In the genomic region with DNA sequence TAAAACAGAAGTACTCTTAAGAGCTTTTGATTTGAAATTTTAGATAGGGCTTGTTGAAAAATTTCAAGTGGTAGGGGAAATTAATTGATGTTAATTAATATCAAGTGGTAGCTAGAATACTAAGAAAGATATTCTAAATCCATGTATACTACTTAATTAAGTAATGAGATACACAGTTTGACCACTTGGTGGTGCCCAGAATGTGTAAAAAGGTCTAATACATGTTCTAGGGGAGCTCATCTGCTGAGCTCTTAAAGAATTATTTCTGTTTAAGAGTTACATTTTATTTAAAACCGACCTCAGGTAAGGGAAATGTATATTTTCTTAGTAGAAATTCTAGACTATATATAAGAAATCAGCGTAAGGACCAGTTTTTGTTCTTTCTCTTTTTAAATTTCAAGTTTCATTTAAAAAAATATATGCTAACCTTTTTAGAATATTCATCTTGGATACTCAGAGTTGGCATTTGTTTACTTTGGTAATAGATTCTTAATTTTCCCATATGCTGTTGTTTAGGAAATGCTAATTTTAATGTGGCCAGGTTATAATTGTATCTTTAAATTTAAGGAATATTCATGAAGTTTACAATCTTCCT, we compare ENCODE assay signal across 8 cellular contexts.
DNase-seq lines count a peak whose midpoint lies in the region; ATAC-seq and TF ChIP-seq lines count a peak whose summit lies in the region.

No MANE protein-coding gene starts in this region.

- H3K4me3 ChIP-seq in LNCaP clone FGC (ENCODE audit: low read depth, low read length) (no peak overlapping the region), tibial nerve (no peak overlapping the region)

- intact Hi-C loops in activated naive CD4-positive, alpha-beta T cell treated with anti-CD3 and anti-CD28 coated beads for 36 hours (cut with micrococcal nuclease): loop anchor here (1.0 kb wide), 1 partner anchor 145 kb away; the partner anchor contains the start of gene LIX1
- intact Hi-C loops in posterior cingulate gyrus (cut with DNase I): loop anchor here (5.0 kb wide), 2 partner anchors 145 to 165 kb away; partner anchors contain the start of gene LIX1

- 49% methylated on average over 2 of the region's 2 CpGs for WGBS in tibial nerve, 2 donors

- peaks cover 23% of the 10 kb centered on the region for H3K4me1 Mint-ChIP-seq in activated naive CD4-positive, alpha-beta T cell treated with anti-CD3 and anti-CD28 coated beads for 36 hours (ENCODE audit: low read depth)
- H3K4me1 Mint-ChIP-seq in WTC11: peaks cover 4% of the 10 kb centered on the region; the same call in 1 of the 2 replicates

- no peaks in the 10 kb centered on the region for H3K9me3 ChIP-seq in tibial nerve

- POLR2A ChIA-PET in WTC11 (lab: Charles Lee): no interaction called here

- peaks cover 0 to 4% (median 0%) of the 10 kb centered on the region in 4 donors for H3K4me1 ChIP-seq in tibial nerve

- peaks cover 28% of the 10 kb centered on the region for H3K36me3 Mint-ChIP-seq in activated naive CD4-positive, alpha-beta T cell treated with anti-CD3 and anti-CD28 coated beads for 36 hours (ENCODE audit: low read depth)
- H3K36me3 Mint-ChIP-seq in activated naive CD4-positive, alpha-beta T cell treated with anti-CD3 and anti-CD28 coated beads, Interleukin-2, amount 50 U/mL, for 72 hours: peaks cover 10 to 23% of the 10 kb centered on the region in 2 donors
- H3K36me3 Mint-ChIP-seq in WTC11: no peaks in the 10 kb centered on the region

- no peak overlapping the region for H3K27ac Mint-ChIP-seq in activated naive CD4-positive, alpha-beta T cell treated with anti-CD3 and anti-CD28 coated beads for 36 hours
- no peak overlapping the region for H3K27ac Mint-ChIP-seq in activated naive CD4-positive, alpha-beta T cell treated with anti-CD3 and anti-CD28 coated beads, Interleukin-2, amount 50 U/mL, for 72 hours
- H3K27ac Mint-ChIP-seq in WTC11: no peak overlapping the region

- H3K27ac ChIP-seq in tibial nerve: no peak overlapping the region

- no peak overlapping the region for H3K4me3 Mint-ChIP-seq in activated naive CD4-positive, alpha-beta T cell treated with anti-CD3 and anti-CD28 coated beads for 36 hours
- no peak overlapping the region for H3K4me3 Mint-ChIP-seq in WTC11

- no peak for TF ChIP-seq POLR2A in tibial nerve (IDR thresholded peaks at IDR 0.05)

- no peaks in the 10 kb centered on the region for H3K27me3 Mint-ChIP-seq in activated naive CD4-positive, alpha-beta T cell treated with anti-CD3 and anti-CD28 coated beads for 36 hours (ENCODE audit: low read depth)
- H3K27me3 Mint-ChIP-seq in WTC11 (ENCODE audit: low read depth): no peaks in the 10 kb centered on the region

- peaks cover 0 to 51% (median 0%) of the 10 kb centered on the region in 3 donors for H3K36me3 ChIP-seq in tibial nerve

- no peaks in the 10 kb centered on the region for H3K27me3 ChIP-seq in tibial nerve

- TF ChIP-seq CTCF in LNCaP clone FGC (IDR thresholded peaks at IDR 0.05; ENCODE audit: control insufficient read depth, extremely low read depth, insufficient read depth) (peak; percentile 47), WTC11 (IDR thresholded peaks at IDR 0.05) (no peak; the same call in none of the 2 replicates), tibial nerve (IDR thresholded peaks at IDR 0.05) (peak; percentile 12 to 41 (median 33))

- CTCF ChIA-PET in activated naive CD4-positive, alpha-beta T cell treated with anti-CD3 and anti-CD28 coated beads for 36 hours (lab: Charles Lee): interaction anchor here (0.6 to 3.7 kb wide), 26 partner anchors 9 to 199 kb away, joined by 3 to 30 read pairs (median 4); partner anchors contain the start of gene LIX1
- CTCF ChIA-PET in WTC11 (lab: Charles Lee): interaction anchor here (0.5 to 4.0 kb wide), 27 partner anchors 9 to 245 kb away, joined by 3 to 70 read pairs (median 4); partner anchors contain the start of genes LIX1 and LNPEP

- H3K9me3 Mint-ChIP-seq in activated naive CD4-positive, alpha-beta T cell treated with anti-CD3 and anti-CD28 coated beads for 36 hours: no peaks in the 10 kb centered on the region
- no peaks in the 10 kb centered on the region for H3K9me3 Mint-ChIP-seq in activated naive CD4-positive, alpha-beta T cell treated with anti-CD3 and anti-CD28 coated beads, Interleukin-2, amount 50 U/mL, for 72 hours
- no peaks in the 10 kb centered on the region for H3K9me3 Mint-ChIP-seq in WTC11

- no peak for TF ChIP-seq EP300 in tibial nerve (IDR thresholded peaks at IDR 0.05)

- DNase-seq in activated naive CD4-positive, alpha-beta T cell treated with anti-CD3 and anti-CD28 coated beads for 36 hours: peak; percentile 33
- no peak for DNase-seq in activated naive CD4-positive, alpha-beta T cell treated with anti-CD3 and anti-CD28 coated beads, Interleukin-2, amount 50 U/mL, for 72 hours (ENCODE audit: low spot score in 2 of 2)
- DNase-seq in LNCaP clone FGC (ENCODE audit: low read depth): peak; percentile 36
- DNase-seq in WTC11 (ENCODE audit: low spot score): no peak
- peak; percentile 4 for DNase-seq in hepatic stellate cell (ENCODE audit: low spot score)
- DNase-seq in tibial nerve (ENCODE audit: low spot score in 2 of 2): peak in 1 of 2 donors; percentile 16
- DNase-seq in posterior cingulate gyrus: no peak

- ATAC-seq in activated naive CD4-positive, alpha-beta T cell treated with anti-CD3 and anti-CD28 coated beads, Interleukin-2, amount 50 U/mL, for 72 hours: no peak
- peak; percentile 82 for ATAC-seq in GM21390 (IDR thresholded peaks at IDR 0.05; ENCODE audit: unreplicated experiment)
- peak; percentile 47; the same call in 1 of the 2 replicates for ATAC-seq in WTC11

TF ChIP-seq in WTC11, 78 proteins besides CTCF, POLR2A, EP300 and RAD21:
- no peak for TF ChIP-seq ESRRA (CRISPR knock-in tag; IDR thresholded peaks at IDR 0.05; ENCODE audit: borderline replicate concordance)
- TF ChIP-seq NR1H2 (CRISPR knock-in tag; IDR thresholded peaks at IDR 0.05): no peak
- no peak for TF ChIP-seq ZNF263 (CRISPR knock-in tag; IDR thresholded peaks at IDR 0.05; ENCODE audit: low read depth)
- no peak for TF ChIP-seq ZNF232 (CRISPR knock-in tag; IDR thresholded peaks at IDR 0.05)
- TF ChIP-seq GABPB1 (CRISPR knock-in tag; IDR thresholded peaks at IDR 0.05): no peak
- TF ChIP-seq ZNF138 (CRISPR knock-in tag; conservative IDR thresholded peaks at IDR 0.05): no peak
- TF ChIP-seq NR2C2 (CRISPR knock-in tag; IDR thresholded peaks at IDR 0.05): no peak
- TF ChIP-seq, protein P1, sequence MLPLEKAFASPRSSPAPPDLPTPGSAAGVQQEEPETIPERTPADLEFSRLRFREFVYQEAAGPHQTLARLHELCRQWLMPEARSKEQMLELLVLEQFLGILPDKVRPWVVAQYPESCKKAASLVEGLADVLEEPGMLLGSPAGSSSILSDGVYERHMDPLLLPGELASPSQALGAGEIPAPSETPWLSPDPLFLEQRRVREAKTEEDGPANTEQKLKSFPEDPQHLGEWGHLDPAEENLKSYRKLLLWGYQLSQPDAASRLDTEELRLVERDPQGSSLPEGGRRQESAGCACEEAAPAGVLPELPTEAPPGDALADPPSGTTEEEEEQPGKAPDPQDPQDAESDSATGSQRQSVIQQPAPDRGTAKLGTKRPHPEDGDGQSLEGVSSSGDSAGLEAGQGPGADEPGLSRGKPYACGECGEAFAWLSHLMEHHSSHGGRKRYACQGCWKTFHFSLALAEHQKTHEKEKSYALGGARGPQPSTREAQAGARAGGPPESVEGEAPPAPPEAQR (CRISPR knock-in tag; IDR thresholded peaks at IDR 0.05): no peak
- TF ChIP-seq EMX1 (CRISPR knock-in tag; IDR thresholded peaks at IDR 0.05): no peak
- TF ChIP-seq, protein P2, sequence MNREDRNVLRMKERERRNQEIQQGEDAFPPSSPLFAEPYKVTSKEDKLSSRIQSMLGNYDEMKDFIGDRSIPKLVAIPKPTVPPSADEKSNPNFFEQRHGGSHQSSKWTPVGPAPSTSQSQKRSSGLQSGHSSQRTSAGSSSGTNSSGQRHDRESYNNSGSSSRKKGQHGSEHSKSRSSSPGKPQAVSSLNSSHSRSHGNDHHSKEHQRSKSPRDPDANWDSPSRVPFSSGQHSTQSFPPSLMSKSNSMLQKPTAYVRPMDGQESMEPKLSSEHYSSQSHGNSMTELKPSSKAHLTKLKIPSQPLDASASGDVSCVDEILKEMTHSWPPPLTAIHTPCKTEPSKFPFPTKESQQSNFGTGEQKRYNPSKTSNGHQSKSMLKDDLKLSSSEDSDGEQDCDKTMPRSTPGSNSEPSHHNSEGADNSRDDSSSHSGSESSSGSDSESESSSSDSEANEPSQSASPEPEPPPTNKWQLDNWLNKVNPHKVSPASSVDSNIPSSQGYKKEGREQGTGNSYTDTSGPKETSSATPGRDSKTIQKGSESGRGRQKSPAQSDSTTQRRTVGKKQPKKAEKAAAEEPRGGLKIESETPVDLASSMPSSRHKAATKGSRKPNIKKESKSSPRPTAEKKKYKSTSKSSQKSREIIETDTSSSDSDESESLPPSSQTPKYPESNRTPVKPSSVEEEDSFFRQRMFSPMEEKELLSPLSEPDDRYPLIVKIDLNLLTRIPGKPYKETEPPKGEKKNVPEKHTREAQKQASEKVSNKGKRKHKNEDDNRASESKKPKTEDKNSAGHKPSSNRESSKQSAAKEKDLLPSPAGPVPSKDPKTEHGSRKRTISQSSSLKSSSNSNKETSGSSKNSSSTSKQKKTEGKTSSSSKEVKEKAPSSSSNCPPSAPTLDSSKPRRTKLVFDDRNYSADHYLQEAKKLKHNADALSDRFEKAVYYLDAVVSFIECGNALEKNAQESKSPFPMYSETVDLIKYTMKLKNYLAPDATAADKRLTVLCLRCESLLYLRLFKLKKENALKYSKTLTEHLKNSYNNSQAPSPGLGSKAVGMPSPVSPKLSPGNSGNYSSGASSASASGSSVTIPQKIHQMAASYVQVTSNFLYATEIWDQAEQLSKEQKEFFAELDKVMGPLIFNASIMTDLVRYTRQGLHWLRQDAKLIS (CRISPR knock-in tag; IDR thresholded peaks at IDR 0.05; ENCODE audit: borderline replicate concordance): no peak
- no peak for TF ChIP-seq ZNF423 (CRISPR knock-in tag; IDR thresholded peaks at IDR 0.05)

Comparison
In these comparisons a context has a peak if more than half of its experiments do, and no peak if none do; other contexts are left out.
1. DNase-seq: peak in activated naive CD4-positive, alpha-beta T cell treated with anti-CD3 and anti-CD28 coated beads for 36 hours (single experiment), LNCaP clone FGC (single experiment) and hepatic stellate cell (single experiment); none in activated naive CD4-positive, alpha-beta T cell treated with anti-CD3 and anti-CD28 coated beads, Interleukin-2, amount 50 U/mL, for 72 hours (0 of 2), WTC11 (single experiment) and posterior cingulate gyrus (0 of 10).
2. ATAC-seq: peak in GM21390 (single experiment) and WTC11 (single experiment); none in activated naive CD4-positive, alpha-beta T cell treated with anti-CD3 and anti-CD28 coated beads, Interleukin-2, amount 50 U/mL, for 72 hours (0 of 2).